In the genomic region with DNA sequence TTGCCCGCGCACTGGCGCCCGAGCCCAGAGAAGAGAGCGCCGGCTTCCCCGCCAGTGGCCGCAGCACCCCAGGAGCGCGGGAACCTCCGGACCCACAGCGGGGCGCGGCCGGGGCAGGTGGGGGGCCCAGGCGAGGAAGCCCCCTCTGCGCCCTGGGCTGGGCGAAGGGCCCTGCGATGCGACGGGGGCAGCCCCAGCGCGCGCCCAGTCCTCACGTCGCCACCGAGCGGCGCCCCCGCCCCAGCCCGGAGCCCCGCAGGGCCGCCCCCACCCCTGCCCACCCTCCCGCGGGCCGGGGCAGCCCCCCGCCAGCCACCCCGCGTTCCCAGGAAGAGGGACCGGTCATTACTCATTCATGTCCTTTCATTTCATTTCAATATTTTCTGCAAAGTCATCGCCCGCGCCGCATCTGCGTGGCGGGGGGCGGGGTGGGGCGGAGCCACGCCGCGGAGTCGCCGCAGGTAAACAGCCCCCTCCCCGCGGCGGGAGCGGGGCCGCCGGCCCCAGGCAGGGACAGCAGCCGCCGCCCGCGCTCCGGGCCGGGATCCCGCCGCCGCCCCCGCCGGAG, we compare ENCODE assay signal across 8 cellular contexts. TPM values are rescaled to one million over a fixed set of nuclear protein-coding genes. Genes with fewer than 3 reads are reported as not detected.
DNase-seq lines count a peak whose midpoint lies in the region; ATAC-seq and TF ChIP-seq lines count a peak whose summit lies in the region.

No MANE protein-coding gene starts in this region.

- peak overlapping the region; percentile 55 for H3K4me3 Mint-ChIP-seq in activated B cell treated with CpG ODN at 0.5 μM for 24 hours

- H3K27ac ChIP-seq in A673 (ENCODE audit: low read depth, low read length, poor library complexity, severe bottlenecking) (no peak overlapping the region), esophagus muscularis mucosa (replicated peaks in 1 of 4) (no peak overlapping the region)

- CTCF ChIA-PET in A673 (lab: Charles Lee) = no interaction called here
- CTCF ChIA-PET in activated B cell treated with CpG ODN at 0.5 μM for 24 hours (lab: Charles Lee) = no interaction called here

- DNase-seq in A673 (ENCODE audit: low spot score) (peak; percentile 45), HFF-Myc (ENCODE audit: extremely low read depth, low read depth) (no peak), activated B cell treated with CpG ODN at 0.5 μM for 24 hours (no peak), esophagus muscularis mucosa (ENCODE audit: extremely low spot score) (no peak), NCI-H82 (lab: John Stamatoyannopoulos, UW) (no peak), islet precursor cell (no peak)

- H3K4me3 ChIP-seq in A673 (ENCODE audit: low read depth, low read length, poor library complexity, severe bottlenecking) (peak overlapping the region; percentile 54), HFF-Myc (replicated peaks; ENCODE audit: low read depth, low read length) (0 out of 2 replicates have a peak overlapping the region, but pooled peaks have one; percentile 11), esophagus muscularis mucosa (peak overlapping the region; percentile 53 to 64 (median 58)), skeletal muscle satellite cell (ENCODE audit: low read length) (peak overlapping the region; percentile 58)

- peaks cover 28% of the 10 kb centered on the region for H3K27me3 Mint-ChIP-seq in activated B cell treated with CpG ODN at 0.5 μM for 24 hours

- ATAC-seq in activated B cell treated with CpG ODN at 0.5 μM for 24 hours (ENCODE audit: low read depth) (peak; percentile 55), GM18861 (IDR thresholded peaks at IDR 0.05; ENCODE audit: unreplicated experiment) (no peak)

- peak overlapping the region; percentile 72 for H3K4me2 ChIP-seq in skeletal muscle satellite cell (ENCODE audit: low read length)

- TF ChIP-seq EP300 in esophagus muscularis mucosa (IDR thresholded peaks at IDR 0.05) = no peak

- H3K4me1 ChIP-seq in A673 (ENCODE audit: insufficient read depth, low read length, poor library complexity, severe bottlenecking) (peaks cover 4% of the 10 kb centered on the region), esophagus muscularis mucosa (peaks cover 11 to 20% (median 18%) of the 10 kb centered on the region in 4 donors), skeletal muscle satellite cell (ENCODE audit: control insufficient read depth, insufficient read depth, low read length) (no peaks in the 10 kb centered on the region)

- no peak overlapping the region for H3K27ac Mint-ChIP-seq in activated B cell treated with CpG ODN at 0.5 μM for 24 hours

- H3K36me3 ChIP-seq in A673 (ENCODE audit: insufficient read depth, low read length, poor library complexity, severe bottlenecking) (no peaks in the 10 kb centered on the region), esophagus muscularis mucosa (no peaks in the 10 kb centered on the region), skeletal muscle satellite cell (ENCODE audit: insufficient read depth, low read length) (no peaks in the 10 kb centered on the region)

- no peak for TF ChIP-seq POLR2A in esophagus muscularis mucosa (IDR thresholded peaks at IDR 0.05; ENCODE audit: low read depth)

- WGBS in esophagus muscularis mucosa = 0% methylated on average over 2 of the region's 70 CpGs

- H3K27me3 ChIP-seq in A673 (replicated peaks; ENCODE audit: insufficient read depth, low read depth, low read length, poor library complexity) = no peaks in the 10 kb centered on the region
- H3K27me3 ChIP-seq in esophagus muscularis mucosa = peaks cover 3 to 58% (median 9%) of the 10 kb centered on the region in 4 donors
- peaks cover 31% of the 10 kb centered on the region for H3K27me3 ChIP-seq in skeletal muscle satellite cell (ENCODE audit: control insufficient read depth, insufficient read depth, low read length)

- no peaks in the 10 kb centered on the region for H3K36me3 Mint-ChIP-seq in activated B cell treated with CpG ODN at 0.5 μM for 24 hours (ENCODE audit: low read depth)

- H3K9me3 Mint-ChIP-seq in activated B cell treated with CpG ODN at 0.5 μM for 24 hours = no peaks in the 10 kb centered on the region

- BruUV-seq in A673 (replicated peaks; lab: Mats Ljungman, UMichigan) = no TSS peak

- POLR2A ChIA-PET in A673 (lab: Charles Lee; ENCODE audit: low non-redundant PET) = no interaction called here
- POLR2A ChIA-PET in activated B cell treated with CpG ODN at 0.5 μM for 24 hours (lab: Charles Lee) = no interaction called here

- intact Hi-C loops in A673 (cut with micrococcal nuclease; ENCODE audit: unreplicated experiment) (no loop called here), activated B cell treated with CpG ODN at 0.5 μM for 24 hours (cut with micrococcal nuclease) (no loop called here), esophagus muscularis mucosa (cut with DNase I) (no loop called here)

- peaks cover 27% of the 10 kb centered on the region for H3K4me1 Mint-ChIP-seq in activated B cell treated with CpG ODN at 0.5 μM for 24 hours

- TF ChIP-seq CTCF in A673 (conservative IDR thresholded peaks at IDR 0.05; ENCODE audit: low read depth, low read length) (no peak), HFF-Myc (IDR thresholded peaks at IDR 0.05; ENCODE audit: low read depth, low read length, missing control alignments) (no peak), activated B cell treated with CpG ODN at 0.5 μM for 24 hours (IDR thresholded peaks at IDR 0.05) (no peak), esophagus muscularis mucosa (IDR thresholded peaks at IDR 0.05) (no peak)

- H3K9ac ChIP-seq in skeletal muscle satellite cell (ENCODE audit: low read depth, low read length) = no peak overlapping the region

- H3K9me3 ChIP-seq in A673 (ENCODE audit: low read depth, low read length, poor library complexity, severe bottlenecking) (no peaks in the 10 kb centered on the region), esophagus muscularis mucosa (no peaks in the 10 kb centered on the region), skeletal muscle satellite cell (replicated peaks; ENCODE audit: low read length) (no peaks in the 10 kb centered on the region)

RNA-seq across cellular contexts. Expression of gene PANX2, which starts 0.7 kb away (rescaled TPM):
- 7.6 and 9.1 TPM in 2 replicates for total RNA-seq in A673 (2021)
- total RNA-seq in activated B cell treated with CpG ODN at 0.5 μM for 24 hours = 0.27 and 0.44 TPM in 2 replicates
- 1 to 10 TPM in 1 of 4 donors, under 1 TPM in 3; 0.33 to 1.0 (median 0.56) TPM for total RNA-seq in esophagus muscularis mucosa
- 0.22 and 0.25 TPM in 2 replicates for total RNA-seq in skeletal muscle satellite cell (2012; rRNA removed)

RNA-seq across cellular contexts. Expression of gene TRABD, which starts 15.9 kb away (rescaled TPM):
- total RNA-seq in A673 (2021) (63.9 and 68.2 TPM in 2 replicates), activated B cell treated with CpG ODN at 0.5 μM for 24 hours (80.6 and 86.4 TPM in 2 replicates), esophagus muscularis mucosa (10 to 100 TPM; 18.3 to 31.0 (median 22.3) TPM)
- total RNA-seq in skeletal muscle satellite cell (2012; rRNA removed) = 30.8 and 31.4 TPM in 2 replicates

RNA-seq across cellular contexts. Expression of gene SELENOO, which starts 31.0 kb away (rescaled TPM):
- total RNA-seq in A673 (2021) (39.2 and 41.3 TPM in 2 replicates), activated B cell treated with CpG ODN at 0.5 μM for 24 hours (33.9 and 39.0 TPM in 2 replicates), esophagus muscularis mucosa (10 to 100 TPM; 22.4 to 41.0 (median 23.0) TPM)
- total RNA-seq in skeletal muscle satellite cell (2012; rRNA removed) = 10.1 and 17.5 TPM in 2 replicates
